ENCODE assay signal across 12 cellular contexts in genomic region chr17:3870871-3871306, GRCh38. TPM values are rescaled to one million over a fixed set of nuclear protein-coding genes. Genes with fewer than 3 reads are reported as not detected.
DNase-seq lines count a peak whose midpoint lies in the region; ATAC-seq and TF ChIP-seq lines count a peak whose summit lies in the region.
"Had no signal": no experiment of that assay in that cellular context is flagged by ENCODE, and none has a peak within 500 bp of the region (broad histone marks: within the 10 kb centered on the region; RNA-seq: fewer than 3 reads in every experiment).

No MANE protein-coding gene starts in this region.

- no peaks in the 10 kb centered on the region for H3K36me3 ChIP-seq in A673 (ENCODE audit: insufficient read depth, low read length, poor library complexity, severe bottlenecking)
- no peaks in the 10 kb centered on the region for H3K36me3 ChIP-seq in hepatocyte (replicated peaks; ENCODE audit: insufficient read depth, low read depth)

- peak overlapping the region; percentile 43 for H3K4me3 Mint-ChIP-seq in activated T-helper 17 cell treated with anti-CD3 and anti-CD28 coated beads, Interleukin-2, amount 50 U/mL, for 72 hours
- H3K4me3 Mint-ChIP-seq: activated naive CD4-positive, alpha-beta T cell treated with anti-CD3 and anti-CD28 coated beads, Interleukin-2, amount 50 U/mL, for 24 hours had no signal

- no peaks in the 10 kb centered on the region for H3K9me2 ChIP-seq in hepatocyte (replicated peaks; ENCODE audit: insufficient read depth)

- H3K4me3 ChIP-seq in A673 (ENCODE audit: low read depth, low read length, poor library complexity, severe bottlenecking): no peak overlapping the region
- no peak overlapping the region for H3K4me3 ChIP-seq in hepatocyte
- no peak overlapping the region for H3K4me3 ChIP-seq in coronary artery
- H3K4me3 ChIP-seq: esophagus muscularis mucosa had no signal

- H3K4me1 ChIP-seq in A673 (ENCODE audit: insufficient read depth, low read length, poor library complexity, severe bottlenecking) (peaks cover 6% of the 10 kb centered on the region), hepatocyte (ENCODE audit: insufficient read depth) (no peaks in the 10 kb centered on the region)
- H3K4me1 ChIP-seq: esophagus muscularis mucosa had no signal

- no peaks in the 10 kb centered on the region for H3K27me3 Mint-ChIP-seq in activated T-helper 17 cell treated with anti-CD3 and anti-CD28 coated beads, Interleukin-2, amount 50 U/mL, for 72 hours
- H3K27me3 Mint-ChIP-seq: activated naive CD4-positive, alpha-beta T cell treated with anti-CD3 and anti-CD28 coated beads, Interleukin-2, amount 50 U/mL, for 24 hours had no signal

- WGBS in hepatocyte (ENCODE audit: low lambda C conversion rate, missing lambda C conversion rate): 63% methylated on average over 11 of the region's 11 CpGs

- H4K20me1 ChIP-seq in hepatocyte (ENCODE audit: insufficient read depth, poor library complexity, severe bottlenecking): no peaks in the 10 kb centered on the region

- no peak for ATAC-seq in activated T-helper 17 cell treated with anti-CD3 and anti-CD28 coated beads, Interleukin-2, amount 50 U/mL, for 72 hours (replicated peaks)
- ATAC-seq in GM18868 (IDR thresholded peaks at IDR 0.05; ENCODE audit: unreplicated experiment) (no peak), GM18517 (IDR thresholded peaks at IDR 0.05; ENCODE audit: unreplicated experiment) (no peak)

- no TSS peak for BruUV-seq in A673 (replicated peaks; lab: Mats Ljungman, UMichigan)

- no peaks in the 10 kb centered on the region for H3K79me2 ChIP-seq in hepatocyte

- no peaks in the 10 kb centered on the region for H3K27me3 ChIP-seq in A673 (replicated peaks; ENCODE audit: insufficient read depth, low read depth, low read length, poor library complexity)
- H3K27me3 ChIP-seq in hepatocyte: no peaks in the 10 kb centered on the region
- H3K27me3 ChIP-seq: esophagus muscularis mucosa had no signal

- peak overlapping the region; percentile 88 for H3K27ac Mint-ChIP-seq in activated T-helper 17 cell treated with anti-CD3 and anti-CD28 coated beads, Interleukin-2, amount 50 U/mL, for 72 hours
- H3K27ac Mint-ChIP-seq: activated naive CD4-positive, alpha-beta T cell treated with anti-CD3 and anti-CD28 coated beads, Interleukin-2, amount 50 U/mL, for 24 hours had no signal

- no peak overlapping the region for H3K27ac ChIP-seq in A673 (ENCODE audit: low read depth, low read length, poor library complexity, severe bottlenecking)
- H3K27ac ChIP-seq in hepatocyte: no peak overlapping the region
- H3K27ac ChIP-seq in coronary artery: no peak overlapping the region
- H3K27ac ChIP-seq: esophagus muscularis mucosa had no signal

- H2AFZ ChIP-seq in hepatocyte: no peak overlapping the region

- no peaks in the 10 kb centered on the region for H3K9me3 Mint-ChIP-seq in activated T-helper 17 cell treated with anti-CD3 and anti-CD28 coated beads, Interleukin-2, amount 50 U/mL, for 72 hours
- H3K9me3 Mint-ChIP-seq: activated naive CD4-positive, alpha-beta T cell treated with anti-CD3 and anti-CD28 coated beads, Interleukin-2, amount 50 U/mL, for 24 hours had no signal

- CTCF ChIA-PET in A673 (lab: Charles Lee): no interaction called here

- peak; percentile 73 for DNase-seq in A673 (ENCODE audit: low spot score)
- DNase-seq in GM19238 (ENCODE audit: insufficient read length, low spot score): peak; percentile 67
- peak; percentile 42 for DNase-seq in hepatocyte (ENCODE audit: low spot score)
- DNase-seq in coronary artery (ENCODE audit: low spot score): no peak
- no peak for DNase-seq in ecto neural progenitor cell (ENCODE audit: low spot score)
- DNase-seq: Calu3, RPMI8226 had no signal

- TF ChIP-seq CTCF in A673 (conservative IDR thresholded peaks at IDR 0.05; ENCODE audit: low read depth, low read length): no peak
- TF ChIP-seq CTCF in hepatocyte (IDR thresholded peaks at IDR 0.05; ENCODE audit: poor library complexity): no peak
- no peak for TF ChIP-seq CTCF in coronary artery (IDR thresholded peaks at IDR 0.05)

- POLR2A ChIA-PET in A673 (lab: Charles Lee; ENCODE audit: low non-redundant PET): no interaction called here

- H3K4me1 Mint-ChIP-seq in activated T-helper 17 cell treated with anti-CD3 and anti-CD28 coated beads, Interleukin-2, amount 50 U/mL, for 72 hours: peaks cover 4% of the 10 kb centered on the region

- H3K36me3 Mint-ChIP-seq in activated T-helper 17 cell treated with anti-CD3 and anti-CD28 coated beads, Interleukin-2, amount 50 U/mL, for 72 hours (ENCODE audit: low read depth): peaks cover 12% of the 10 kb centered on the region

- H3K4me2 ChIP-seq in hepatocyte: no peak overlapping the region

- intact Hi-C loops in A673 (cut with micrococcal nuclease; ENCODE audit: unreplicated experiment): no loop called here

- no peaks in the 10 kb centered on the region for H3K9me3 ChIP-seq in A673 (ENCODE audit: low read depth, low read length, poor library complexity, severe bottlenecking)
- no peaks in the 10 kb centered on the region for H3K9me3 ChIP-seq in hepatocyte (ENCODE audit: low read depth)
- H3K9me3 ChIP-seq: esophagus muscularis mucosa had no signal

RNA-seq across cellular contexts. Expression of gene CAMKK1, which starts 22.0 kb away (rescaled TPM):
- total RNA-seq in A673 (2021) (6.1 and 8.3 TPM in 2 replicates), hepatocyte (2.6 and 5.1 TPM in 2 replicates)
- total RNA-seq in activated T-helper 17 cell treated with anti-CD3 and anti-CD28 coated beads, Interleukin-2, amount 50 U/mL, for 72 hours: 1 to 10 TPM; 4.0 to 4.9 TPM
- polyA plus RNA-seq in hepatocyte: 4.4 and 5.7 TPM in 2 replicates

RNA-seq across cellular contexts. Expression of gene NCBP3, which starts 24.8 kb away (rescaled TPM):
- total RNA-seq in A673 (2021) (59.9 and 68.0 TPM in 2 replicates), hepatocyte (20.8 and 31.8 TPM in 2 replicates)
- total RNA-seq in activated T-helper 17 cell treated with anti-CD3 and anti-CD28 coated beads, Interleukin-2, amount 50 U/mL, for 72 hours: 10 to 100 TPM; 30.8 to 40.4 TPM
- 20.6 and 28.9 TPM in 2 replicates for polyA plus RNA-seq in hepatocyte

RNA-seq across cellular contexts. Expression of gene P2RX1, which starts 45.4 kb away (rescaled TPM):
- total RNA-seq in A673 (2021): 0.24 and 0.39 TPM in 2 replicates
- total RNA-seq in activated T-helper 17 cell treated with anti-CD3 and anti-CD28 coated beads, Interleukin-2, amount 50 U/mL, for 72 hours: 1 to 10 TPM in 1 of 2 donors, not detected in 1; 1.6 TPM
- total RNA-seq in hepatocyte: 0.20 and 0.50 TPM in 2 replicates
- polyA plus RNA-seq in hepatocyte: 1.8 and 2.3 TPM in 2 replicates
- total RNA-seq: Calu3 had no signal

Comparison
In these comparisons a context has a peak if more than half of its experiments do, and no peak if none do; other contexts are left out.
1. DNase-seq: peak in A673 (single experiment), GM19238 (single experiment) and hepatocyte (single experiment); none in coronary artery (single experiment) and ecto neural progenitor cell (single experiment).